Comparison of ENCODE assay signal across 1 cellular context in the genomic region with DNA sequence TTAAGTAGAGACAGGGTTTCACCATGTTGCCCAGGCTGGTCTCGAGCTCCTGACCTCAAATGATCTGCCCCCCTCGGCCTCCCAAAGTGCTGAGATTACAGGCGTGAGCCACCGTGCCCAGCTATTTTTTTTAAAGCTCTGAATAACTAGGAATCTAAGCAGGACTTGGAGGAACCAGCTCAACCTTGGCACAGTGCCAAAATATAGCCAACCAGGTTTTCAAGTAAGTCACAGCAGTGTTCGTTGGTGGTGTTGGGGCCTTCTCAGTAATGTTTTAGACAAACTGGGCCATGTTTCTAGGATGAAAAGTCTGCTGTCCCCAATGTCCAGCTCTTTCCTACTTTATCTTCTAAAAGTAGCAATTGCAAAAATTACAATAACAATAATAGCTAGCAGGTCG.
TF ChIP-seq lines count a peak whose summit lies in the region.

No MANE protein-coding gene starts in this region.

TF ChIP-seq in HEK293, 187 proteins besides CTCF, POLR2A, EP300 and RAD21 (continued from another document and continues in another):
- TF ChIP-seq, protein P1, sequence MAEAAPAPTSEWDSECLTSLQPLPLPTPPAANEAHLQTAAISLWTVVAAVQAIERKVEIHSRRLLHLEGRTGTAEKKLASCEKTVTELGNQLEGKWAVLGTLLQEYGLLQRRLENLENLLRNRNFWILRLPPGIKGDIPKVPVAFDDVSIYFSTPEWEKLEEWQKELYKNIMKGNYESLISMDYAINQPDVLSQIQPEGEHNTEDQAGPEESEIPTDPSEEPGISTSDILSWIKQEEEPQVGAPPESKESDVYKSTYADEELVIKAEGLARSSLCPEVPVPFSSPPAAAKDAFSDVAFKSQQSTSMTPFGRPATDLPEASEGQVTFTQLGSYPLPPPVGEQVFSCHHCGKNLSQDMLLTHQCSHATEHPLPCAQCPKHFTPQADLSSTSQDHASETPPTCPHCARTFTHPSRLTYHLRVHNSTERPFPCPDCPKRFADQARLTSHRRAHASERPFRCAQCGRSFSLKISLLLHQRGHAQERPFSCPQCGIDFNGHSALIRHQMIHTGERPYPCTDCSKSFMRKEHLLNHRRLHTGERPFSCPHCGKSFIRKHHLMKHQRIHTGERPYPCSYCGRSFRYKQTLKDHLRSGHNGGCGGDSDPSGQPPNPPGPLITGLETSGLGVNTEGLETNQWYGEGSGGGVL (tag by site-specific recombination; IDR thresholded peaks at IDR 0.05) = no peak
- TF ChIP-seq ZNF416 (tag by site-specific recombination; IDR thresholded peaks at IDR 0.05) (no peak), ZNF391 (tag by site-specific recombination; IDR thresholded peaks at IDR 0.05; ENCODE audit: borderline replicate concordance, low read depth) (no peak), ZNF433 (tag by site-specific recombination; IDR thresholded peaks at IDR 0.05; ENCODE audit: low read depth) (no peak), ZNF585B (tag by site-specific recombination; IDR thresholded peaks at IDR 0.05) (no peak), ZNF221 (tag by site-specific recombination; IDR thresholded peaks at IDR 0.05; ENCODE audit: borderline replicate concordance) (no peak), ZSCAN30 (tag by site-specific recombination; IDR thresholded peaks at IDR 0.05) (no peak), GLIS1 (tag by site-specific recombination; IDR thresholded peaks at IDR 0.05) (no peak), ZNF626 (tag by site-specific recombination; IDR thresholded peaks at IDR 0.05) (0 out of 2 replicates have a peak, but pooled peaks have one; percentile 68), ZNF768 (tag by site-specific recombination; IDR thresholded peaks at IDR 0.05) (no peak), BCL11B (tag by site-specific recombination; IDR thresholded peaks at IDR 0.05; ENCODE audit: low read depth) (no peak), ZNF776 (tag by site-specific recombination; IDR thresholded peaks at IDR 0.05; ENCODE audit: borderline replicate concordance) (peak; percentile 57; the same call in 1 of the 2 replicates), ZNF549 (tag by site-specific recombination; IDR thresholded peaks at IDR 0.05) (peak; percentile 61; the same call in 1 of the 2 replicates), KLF16 (tag by site-specific recombination; IDR thresholded peaks at IDR 0.05) (no peak), ZNF324 (tag by site-specific recombination; IDR thresholded peaks at IDR 0.05) (no peak), ZNF791 (tag by site-specific recombination; IDR thresholded peaks at IDR 0.05) (no peak), ZNF157 (tag by site-specific recombination; IDR thresholded peaks at IDR 0.05) (no peak), KLF7 (tag by site-specific recombination; IDR thresholded peaks at IDR 0.05; ENCODE audit: borderline replicate concordance) (no peak), ZNF701 (tag by site-specific recombination; IDR thresholded peaks at IDR 0.05) (no peak), KLF10 (tag by site-specific recombination; IDR thresholded peaks at IDR 0.05) (peak; percentile 72), ZNF341 (tag by site-specific recombination; IDR thresholded peaks at IDR 0.05; ENCODE audit: low read depth) (no peak), ZNF837 (tag by site-specific recombination; IDR thresholded peaks at IDR 0.05) (no peak), ZNF354C (tag by site-specific recombination; IDR thresholded peaks at IDR 0.05; ENCODE audit: borderline replicate concordance, low read depth) (no peak), ZNF529 (tag by site-specific recombination; IDR thresholded peaks at IDR 0.05; ENCODE audit: insufficient replicate concordance) (peak; percentile 27), ZNF510 (tag by site-specific recombination; IDR thresholded peaks at IDR 0.05; ENCODE audit: insufficient replicate concordance) (no peak), ZNF521 (tag by site-specific recombination; IDR thresholded peaks at IDR 0.05) (no peak), ZNF610 (tag by site-specific recombination; IDR thresholded peaks at IDR 0.05; ENCODE audit: borderline replicate concordance) (no peak), ZNF16 (tag by site-specific recombination; IDR thresholded peaks at IDR 0.05; ENCODE audit: low read depth) (no peak), ZNF544 (tag by site-specific recombination; IDR thresholded peaks at IDR 0.05) (peak; percentile 93)
- TF ChIP-seq, protein P2, sequence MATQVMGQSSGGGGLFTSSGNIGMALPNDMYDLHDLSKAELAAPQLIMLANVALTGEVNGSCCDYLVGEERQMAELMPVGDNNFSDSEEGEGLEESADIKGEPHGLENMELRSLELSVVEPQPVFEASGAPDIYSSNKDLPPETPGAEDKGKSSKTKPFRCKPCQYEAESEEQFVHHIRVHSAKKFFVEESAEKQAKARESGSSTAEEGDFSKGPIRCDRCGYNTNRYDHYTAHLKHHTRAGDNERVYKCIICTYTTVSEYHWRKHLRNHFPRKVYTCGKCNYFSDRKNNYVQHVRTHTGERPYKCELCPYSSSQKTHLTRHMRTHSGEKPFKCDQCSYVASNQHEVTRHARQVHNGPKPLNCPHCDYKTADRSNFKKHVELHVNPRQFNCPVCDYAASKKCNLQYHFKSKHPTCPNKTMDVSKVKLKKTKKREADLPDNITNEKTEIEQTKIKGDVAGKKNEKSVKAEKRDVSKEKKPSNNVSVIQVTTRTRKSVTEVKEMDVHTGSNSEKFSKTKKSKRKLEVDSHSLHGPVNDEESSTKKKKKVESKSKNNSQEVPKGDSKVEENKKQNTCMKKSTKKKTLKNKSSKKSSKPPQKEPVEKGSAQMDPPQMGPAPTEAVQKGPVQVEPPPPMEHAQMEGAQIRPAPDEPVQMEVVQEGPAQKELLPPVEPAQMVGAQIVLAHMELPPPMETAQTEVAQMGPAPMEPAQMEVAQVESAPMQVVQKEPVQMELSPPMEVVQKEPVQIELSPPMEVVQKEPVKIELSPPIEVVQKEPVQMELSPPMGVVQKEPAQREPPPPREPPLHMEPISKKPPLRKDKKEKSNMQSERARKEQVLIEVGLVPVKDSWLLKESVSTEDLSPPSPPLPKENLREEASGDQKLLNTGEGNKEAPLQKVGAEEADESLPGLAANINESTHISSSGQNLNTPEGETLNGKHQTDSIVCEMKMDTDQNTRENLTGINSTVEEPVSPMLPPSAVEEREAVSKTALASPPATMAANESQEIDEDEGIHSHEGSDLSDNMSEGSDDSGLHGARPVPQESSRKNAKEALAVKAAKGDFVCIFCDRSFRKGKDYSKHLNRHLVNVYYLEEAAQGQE (tag by site-specific recombination; IDR thresholded peaks at IDR 0.05) = no peak
- TF ChIP-seq, protein P3, sequence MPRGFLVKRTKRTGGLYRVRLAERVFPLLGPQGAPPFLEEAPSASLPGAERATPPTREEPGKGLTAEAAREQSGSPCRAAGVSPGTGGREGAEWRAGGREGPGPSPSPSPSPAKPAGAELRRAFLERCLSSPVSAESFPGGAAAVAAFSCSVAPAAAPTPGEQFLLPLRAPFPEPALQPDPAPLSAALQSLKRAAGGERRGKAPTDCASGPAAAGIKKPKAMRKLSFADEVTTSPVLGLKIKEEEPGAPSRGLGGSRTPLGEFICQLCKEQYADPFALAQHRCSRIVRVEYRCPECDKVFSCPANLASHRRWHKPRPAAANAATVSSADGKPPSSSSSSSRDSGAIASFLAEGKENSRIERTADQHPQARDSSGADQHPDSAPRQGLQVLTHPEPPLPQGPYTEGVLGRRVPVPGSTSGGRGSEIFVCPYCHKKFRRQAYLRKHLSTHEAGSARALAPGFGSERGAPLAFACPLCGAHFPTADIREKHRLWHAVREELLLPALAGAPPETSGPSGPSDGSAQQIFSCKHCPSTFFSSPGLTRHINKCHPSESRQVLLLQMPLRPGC (tag by site-specific recombination; IDR thresholded peaks at IDR 0.05) = no peak
- TF ChIP-seq, protein P4, sequence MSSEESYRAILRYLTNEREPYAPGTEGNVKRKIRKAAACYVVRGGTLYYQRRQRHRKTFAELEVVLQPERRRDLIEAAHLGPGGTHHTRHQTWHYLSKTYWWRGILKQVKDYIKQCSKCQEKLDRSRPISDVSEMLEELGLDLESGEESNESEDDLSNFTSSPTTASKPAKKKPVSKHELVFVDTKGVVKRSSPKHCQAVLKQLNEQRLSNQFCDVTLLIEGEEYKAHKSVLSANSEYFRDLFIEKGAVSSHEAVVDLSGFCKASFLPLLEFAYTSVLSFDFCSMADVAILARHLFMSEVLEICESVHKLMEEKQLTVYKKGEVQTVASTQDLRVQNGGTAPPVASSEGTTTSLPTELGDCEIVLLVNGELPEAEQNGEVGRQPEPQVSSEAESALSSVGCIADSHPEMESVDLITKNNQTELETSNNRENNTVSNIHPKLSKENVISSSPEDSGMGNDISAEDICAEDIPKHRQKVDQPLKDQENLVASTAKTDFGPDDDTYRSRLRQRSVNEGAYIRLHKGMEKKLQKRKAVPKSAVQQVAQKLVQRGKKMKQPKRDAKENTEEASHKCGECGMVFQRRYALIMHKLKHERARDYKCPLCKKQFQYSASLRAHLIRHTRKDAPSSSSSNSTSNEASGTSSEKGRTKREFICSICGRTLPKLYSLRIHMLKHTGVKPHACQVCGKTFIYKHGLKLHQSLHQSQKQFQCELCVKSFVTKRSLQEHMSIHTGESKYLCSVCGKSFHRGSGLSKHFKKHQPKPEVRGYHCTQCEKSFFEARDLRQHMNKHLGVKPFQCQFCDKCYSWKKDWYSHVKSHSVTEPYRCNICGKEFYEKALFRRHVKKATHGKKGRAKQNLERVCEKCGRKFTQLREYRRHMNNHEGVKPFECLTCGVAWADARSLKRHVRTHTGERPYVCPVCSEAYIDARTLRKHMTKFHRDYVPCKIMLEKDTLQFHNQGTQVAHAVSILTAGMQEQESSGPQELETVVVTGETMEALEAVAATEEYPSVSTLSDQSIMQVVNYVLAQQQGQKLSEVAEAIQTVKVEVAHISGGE (tag by site-specific recombination; conservative IDR thresholded peaks at IDR 0.05; ENCODE audit: low read depth) = no peak
- TF ChIP-seq, protein P5, sequence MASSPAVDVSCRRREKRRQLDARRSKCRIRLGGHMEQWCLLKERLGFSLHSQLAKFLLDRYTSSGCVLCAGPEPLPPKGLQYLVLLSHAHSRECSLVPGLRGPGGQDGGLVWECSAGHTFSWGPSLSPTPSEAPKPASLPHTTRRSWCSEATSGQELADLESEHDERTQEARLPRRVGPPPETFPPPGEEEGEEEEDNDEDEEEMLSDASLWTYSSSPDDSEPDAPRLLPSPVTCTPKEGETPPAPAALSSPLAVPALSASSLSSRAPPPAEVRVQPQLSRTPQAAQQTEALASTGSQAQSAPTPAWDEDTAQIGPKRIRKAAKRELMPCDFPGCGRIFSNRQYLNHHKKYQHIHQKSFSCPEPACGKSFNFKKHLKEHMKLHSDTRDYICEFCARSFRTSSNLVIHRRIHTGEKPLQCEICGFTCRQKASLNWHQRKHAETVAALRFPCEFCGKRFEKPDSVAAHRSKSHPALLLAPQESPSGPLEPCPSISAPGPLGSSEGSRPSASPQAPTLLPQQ (tag by site-specific recombination; IDR thresholded peaks at IDR 0.05) = no peak
- TF ChIP-seq, protein P6, sequence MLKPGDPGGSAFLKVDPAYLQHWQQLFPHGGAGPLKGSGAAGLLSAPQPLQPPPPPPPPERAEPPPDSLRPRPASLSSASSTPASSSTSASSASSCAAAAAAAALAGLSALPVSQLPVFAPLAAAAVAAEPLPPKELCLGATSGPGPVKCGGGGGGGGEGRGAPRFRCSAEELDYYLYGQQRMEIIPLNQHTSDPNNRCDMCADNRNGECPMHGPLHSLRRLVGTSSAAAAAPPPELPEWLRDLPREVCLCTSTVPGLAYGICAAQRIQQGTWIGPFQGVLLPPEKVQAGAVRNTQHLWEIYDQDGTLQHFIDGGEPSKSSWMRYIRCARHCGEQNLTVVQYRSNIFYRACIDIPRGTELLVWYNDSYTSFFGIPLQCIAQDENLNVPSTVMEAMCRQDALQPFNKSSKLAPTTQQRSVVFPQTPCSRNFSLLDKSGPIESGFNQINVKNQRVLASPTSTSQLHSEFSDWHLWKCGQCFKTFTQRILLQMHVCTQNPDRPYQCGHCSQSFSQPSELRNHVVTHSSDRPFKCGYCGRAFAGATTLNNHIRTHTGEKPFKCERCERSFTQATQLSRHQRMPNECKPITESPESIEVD (tag by site-specific recombination; IDR thresholded peaks at IDR 0.05) = no peak
- TF ChIP-seq, protein P7, sequence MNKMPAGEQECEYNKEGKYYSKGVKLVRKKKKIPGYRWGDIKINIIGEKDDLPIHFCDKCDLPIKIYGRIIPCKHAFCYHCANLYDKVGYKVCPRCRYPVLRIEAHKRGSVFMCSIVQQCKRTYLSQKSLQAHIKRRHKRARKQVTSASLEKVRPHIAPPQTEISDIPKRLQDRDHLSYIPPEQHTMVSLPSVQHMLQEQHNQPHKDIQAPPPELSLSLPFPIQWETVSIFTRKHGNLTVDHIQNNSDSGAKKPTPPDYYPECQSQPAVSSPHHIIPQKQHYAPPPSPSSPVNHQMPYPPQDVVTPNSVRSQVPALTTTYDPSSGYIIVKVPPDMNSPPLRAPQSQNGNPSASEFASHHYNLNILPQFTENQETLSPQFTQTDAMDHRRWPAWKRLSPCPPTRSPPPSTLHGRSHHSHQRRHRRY (tag by site-specific recombination; IDR thresholded peaks at IDR 0.05) = no peak
- TF ChIP-seq, protein P8, sequence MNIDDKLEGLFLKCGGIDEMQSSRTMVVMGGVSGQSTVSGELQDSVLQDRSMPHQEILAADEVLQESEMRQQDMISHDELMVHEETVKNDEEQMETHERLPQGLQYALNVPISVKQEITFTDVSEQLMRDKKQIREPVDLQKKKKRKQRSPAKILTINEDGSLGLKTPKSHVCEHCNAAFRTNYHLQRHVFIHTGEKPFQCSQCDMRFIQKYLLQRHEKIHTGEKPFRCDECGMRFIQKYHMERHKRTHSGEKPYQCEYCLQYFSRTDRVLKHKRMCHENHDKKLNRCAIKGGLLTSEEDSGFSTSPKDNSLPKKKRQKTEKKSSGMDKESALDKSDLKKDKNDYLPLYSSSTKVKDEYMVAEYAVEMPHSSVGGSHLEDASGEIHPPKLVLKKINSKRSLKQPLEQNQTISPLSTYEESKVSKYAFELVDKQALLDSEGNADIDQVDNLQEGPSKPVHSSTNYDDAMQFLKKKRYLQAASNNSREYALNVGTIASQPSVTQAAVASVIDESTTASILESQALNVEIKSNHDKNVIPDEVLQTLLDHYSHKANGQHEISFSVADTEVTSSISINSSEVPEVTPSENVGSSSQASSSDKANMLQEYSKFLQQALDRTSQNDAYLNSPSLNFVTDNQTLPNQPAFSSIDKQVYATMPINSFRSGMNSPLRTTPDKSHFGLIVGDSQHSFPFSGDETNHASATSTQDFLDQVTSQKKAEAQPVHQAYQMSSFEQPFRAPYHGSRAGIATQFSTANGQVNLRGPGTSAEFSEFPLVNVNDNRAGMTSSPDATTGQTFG (tag by site-specific recombination; IDR thresholded peaks at IDR 0.05; ENCODE audit: borderline replicate concordance) = no peak
- TF ChIP-seq, protein P9, sequence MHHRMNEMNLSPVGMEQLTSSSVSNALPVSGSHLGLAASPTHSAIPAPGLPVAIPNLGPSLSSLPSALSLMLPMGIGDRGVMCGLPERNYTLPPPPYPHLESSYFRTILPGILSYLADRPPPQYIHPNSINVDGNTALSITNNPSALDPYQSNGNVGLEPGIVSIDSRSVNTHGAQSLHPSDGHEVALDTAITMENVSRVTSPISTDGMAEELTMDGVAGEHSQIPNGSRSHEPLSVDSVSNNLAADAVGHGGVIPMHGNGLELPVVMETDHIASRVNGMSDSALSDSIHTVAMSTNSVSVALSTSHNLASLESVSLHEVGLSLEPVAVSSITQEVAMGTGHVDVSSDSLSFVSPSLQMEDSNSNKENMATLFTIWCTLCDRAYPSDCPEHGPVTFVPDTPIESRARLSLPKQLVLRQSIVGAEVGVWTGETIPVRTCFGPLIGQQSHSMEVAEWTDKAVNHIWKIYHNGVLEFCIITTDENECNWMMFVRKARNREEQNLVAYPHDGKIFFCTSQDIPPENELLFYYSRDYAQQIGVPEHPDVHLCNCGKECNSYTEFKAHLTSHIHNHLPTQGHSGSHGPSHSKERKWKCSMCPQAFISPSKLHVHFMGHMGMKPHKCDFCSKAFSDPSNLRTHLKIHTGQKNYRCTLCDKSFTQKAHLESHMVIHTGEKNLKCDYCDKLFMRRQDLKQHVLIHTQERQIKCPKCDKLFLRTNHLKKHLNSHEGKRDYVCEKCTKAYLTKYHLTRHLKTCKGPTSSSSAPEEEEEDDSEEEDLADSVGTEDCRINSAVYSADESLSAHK (tag by site-specific recombination; IDR thresholded peaks at IDR 0.05) = no peak
